1 cellular context compared by ENCODE assay signal in genomic region chr10:79196470-79197461, GRCh38.
TF ChIP-seq lines count a peak whose summit lies in the region.

No MANE protein-coding gene starts in this region.

TF ChIP-seq in K562, 482 proteins besides CTCF, POLR2A, EP300 and RAD21 (continued from another document and continues in another):
- TF ChIP-seq BRF1 (IDR thresholded peaks at IDR 0.05; ENCODE audit: borderline replicate concordance, extremely low read depth, insufficient read length) (no peak), HNRNPL (IDR thresholded peaks at IDR 0.05; ENCODE audit: low read depth, low read length) (no peak), ZNF217 (CRISPR knock-in tag; IDR thresholded peaks at IDR 0.05) (no peak), SOX6 (IDR thresholded peaks at IDR 0.05) (peak; percentile 19; the same call in 1 of the 2 replicates), ASH1L (IDR thresholded peaks at IDR 0.05; ENCODE audit: borderline replicate concordance, low read depth, partially characterized antibody) (no peak), E4F1 (CRISPR knock-in tag; IDR thresholded peaks at IDR 0.05; ENCODE audit: borderline replicate concordance) (no peak), MTA3 (IDR thresholded peaks at IDR 0.05; ENCODE audit: borderline replicate concordance) (peak; percentile 43; the same call in 1 of the 2 replicates), ZNF778 (CRISPR knock-in tag; IDR thresholded peaks at IDR 0.05) (no peak), ZNF24 (IDR thresholded peaks at IDR 0.05) (no peak), ZFP91 (CRISPR knock-in tag; IDR thresholded peaks at IDR 0.05) (no peak), NCOA4 (IDR thresholded peaks at IDR 0.05; ENCODE audit: partially characterized antibody) (no peak), FOS (IDR thresholded peaks at IDR 0.05; ENCODE audit: extremely low read depth, insufficient read length) (no peak), DEAF1 (CRISPR knock-in tag; IDR thresholded peaks at IDR 0.05) (peak; percentile 70), CEBPB (tag; IDR thresholded peaks at IDR 0.05) (no peak), FOXK1 (CRISPR knock-in tag; IDR thresholded peaks at IDR 0.05; ENCODE audit: borderline replicate concordance) (0 out of 2 replicates have a peak, but pooled peaks have one; percentile 12), TGIF2 (CRISPR knock-in tag; IDR thresholded peaks at IDR 0.05) (no peak), ZNF79 (CRISPR knock-in tag; IDR thresholded peaks at IDR 0.05; ENCODE audit: low read depth) (no peak), TEAD1 (CRISPR knock-in tag; IDR thresholded peaks at IDR 0.05) (0 out of 4 replicates have a peak, but pooled peaks of 1 of the 2 experiments have one; percentile 16), SMARCC2 (IDR thresholded peaks at IDR 0.05; ENCODE audit: low read depth) (0 out of 2 replicates have a peak, but pooled peaks have one; percentile 24), ZEB2 (IDR thresholded peaks at IDR 0.05) (peak; percentile 75), ZNF224 (CRISPR knock-in tag; IDR thresholded peaks at IDR 0.05) (peak; percentile 10; the same call in 1 of the 2 replicates), POLR2H (tag; IDR thresholded peaks at IDR 0.05; ENCODE audit: low read depth) (no peak), ZNF23 (CRISPR knock-in tag; IDR thresholded peaks at IDR 0.05) (no peak), FOXM1 (IDR thresholded peaks at IDR 0.05; ENCODE audit: low read depth) (no peak), FOXM1 (CRISPR knock-in tag; IDR thresholded peaks at IDR 0.05; ENCODE audit: low read depth) (no peak), PRMT5 (CRISPR knock-in tag; IDR thresholded peaks at IDR 0.05) (no peak), NEUROD1 (IDR thresholded peaks at IDR 0.05; ENCODE audit: borderline replicate concordance, low read depth, low read length, partially characterized antibody) (peak; percentile 31), HDAC8 (tag; IDR thresholded peaks at IDR 0.05) (no peak), BRD4 (IDR thresholded peaks at IDR 0.05) (no peak), E2F4 (CRISPR knock-in tag; IDR thresholded peaks at IDR 0.05; ENCODE audit: low read depth) (0 out of 2 replicates have a peak, but pooled peaks have one; percentile 26), POLR3G (IDR thresholded peaks at IDR 0.05; ENCODE audit: extremely low read depth, insufficient read length, insufficient replicate concordance) (no peak), ZKSCAN8 (CRISPR knock-in tag; IDR thresholded peaks at IDR 0.05) (no peak), CBX3 (IDR thresholded peaks at IDR 0.05; ENCODE audit: borderline replicate concordance in 1 of 2, low read length in 2 of 2) (no peak), NR0B1 (IDR thresholded peaks at IDR 0.05; ENCODE audit: partially characterized antibody) (no peak), PURB (CRISPR knock-in tag; IDR thresholded peaks at IDR 0.05; ENCODE audit: low read depth) (no peak), ZNF280A (IDR thresholded peaks at IDR 0.05; ENCODE audit: low read depth, partially characterized antibody) (no peak), CBFB (CRISPR knock-in tag; IDR thresholded peaks at IDR 0.05) (peak; percentile 68; the same call in 1 of the 2 replicates), MYNN (IDR thresholded peaks at IDR 0.05) (peak; percentile 52; the same call in 1 of the 2 replicates), MYNN (CRISPR knock-in tag; IDR thresholded peaks at IDR 0.05) (no peak), NR2F6 (CRISPR knock-in tag; IDR thresholded peaks at IDR 0.05) (no peak), TFAP4 (CRISPR knock-in tag; IDR thresholded peaks at IDR 0.05; ENCODE audit: borderline replicate concordance) (peak; percentile 51; the same call in 1 of the 2 replicates), HDAC6 (IDR thresholded peaks at IDR 0.05; ENCODE audit: low read depth, low read length) (no peak), STAG1 (CRISPR knock-in tag; IDR thresholded peaks at IDR 0.05; ENCODE audit: borderline replicate concordance) (peak; percentile 96), MEF2D (tag; conservative IDR thresholded peaks at IDR 0.05; ENCODE audit: low read depth) (no peak), ZNF146 (CRISPR knock-in tag; IDR thresholded peaks at IDR 0.05; ENCODE audit: unreplicated experiment) (no peak), NFXL1 (CRISPR knock-in tag; IDR thresholded peaks at IDR 0.05) (no peak), KDM5B (IDR thresholded peaks at IDR 0.05; ENCODE audit: insufficient replicate concordance, low read depth, low read length) (no peak), XRCC4 (IDR thresholded peaks at IDR 0.05; ENCODE audit: extremely low read depth, insufficient read depth, insufficient read length) (no peak), KLF16 (IDR thresholded peaks at IDR 0.05) (peak; percentile 44; the same call in 1 of the 2 replicates), ZNF766 (CRISPR knock-in tag; conservative IDR thresholded peaks at IDR 0.05) (peak; percentile 51; the same call in 1 of the 2 replicates), ZNF551 (CRISPR knock-in tag; IDR thresholded peaks at IDR 0.05) (no peak), THAP12 (CRISPR knock-in tag; IDR thresholded peaks at IDR 0.05) (no peak), CAMTA2 (CRISPR knock-in tag; conservative IDR thresholded peaks at IDR 0.05) (no peak), ZNF232 (CRISPR knock-in tag; IDR thresholded peaks at IDR 0.05) (no peak), USF1 (CRISPR knock-in tag; IDR thresholded peaks at IDR 0.05) (0 out of 2 replicates have a peak, but pooled peaks have one; percentile 19), ZNF511 (CRISPR knock-in tag; IDR thresholded peaks at IDR 0.05) (no peak; the same call in 1 of the 2 replicates), ATF7 (IDR thresholded peaks at IDR 0.05) (no peak), MECOM (CRISPR knock-in tag; IDR thresholded peaks at IDR 0.05) (no peak), ZNF431 (CRISPR knock-in tag; IDR thresholded peaks at IDR 0.05) (no peak)
